In the genomic region with DNA sequence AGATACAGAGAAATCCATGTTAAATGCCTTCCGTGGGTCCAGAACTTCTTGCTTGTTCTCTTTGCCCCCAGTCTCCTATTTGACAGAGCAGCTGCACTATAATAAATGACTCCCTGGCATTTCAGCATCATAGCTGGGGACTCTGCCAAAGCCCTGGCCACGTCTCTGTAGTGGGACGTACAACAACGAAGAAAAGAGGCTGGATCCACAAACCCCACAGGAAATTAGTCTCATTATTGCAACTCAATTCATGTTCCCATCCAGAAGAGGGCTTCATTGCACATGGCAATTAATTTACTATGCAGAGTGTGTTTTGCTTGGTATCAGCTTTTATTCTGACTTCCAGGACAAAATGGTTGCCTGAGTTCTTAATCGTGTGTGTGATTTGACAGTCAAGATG, we compare ENCODE assay signal across 2 cellular contexts.
TF ChIP-seq lines count a peak whose summit lies in the region.

No MANE protein-coding gene starts in this region.

TF ChIP-seq in GM23338, 12 proteins besides CTCF, POLR2A, EP300 and RAD21 (continues in another document):
- TF ChIP-seq, protein P1, sequence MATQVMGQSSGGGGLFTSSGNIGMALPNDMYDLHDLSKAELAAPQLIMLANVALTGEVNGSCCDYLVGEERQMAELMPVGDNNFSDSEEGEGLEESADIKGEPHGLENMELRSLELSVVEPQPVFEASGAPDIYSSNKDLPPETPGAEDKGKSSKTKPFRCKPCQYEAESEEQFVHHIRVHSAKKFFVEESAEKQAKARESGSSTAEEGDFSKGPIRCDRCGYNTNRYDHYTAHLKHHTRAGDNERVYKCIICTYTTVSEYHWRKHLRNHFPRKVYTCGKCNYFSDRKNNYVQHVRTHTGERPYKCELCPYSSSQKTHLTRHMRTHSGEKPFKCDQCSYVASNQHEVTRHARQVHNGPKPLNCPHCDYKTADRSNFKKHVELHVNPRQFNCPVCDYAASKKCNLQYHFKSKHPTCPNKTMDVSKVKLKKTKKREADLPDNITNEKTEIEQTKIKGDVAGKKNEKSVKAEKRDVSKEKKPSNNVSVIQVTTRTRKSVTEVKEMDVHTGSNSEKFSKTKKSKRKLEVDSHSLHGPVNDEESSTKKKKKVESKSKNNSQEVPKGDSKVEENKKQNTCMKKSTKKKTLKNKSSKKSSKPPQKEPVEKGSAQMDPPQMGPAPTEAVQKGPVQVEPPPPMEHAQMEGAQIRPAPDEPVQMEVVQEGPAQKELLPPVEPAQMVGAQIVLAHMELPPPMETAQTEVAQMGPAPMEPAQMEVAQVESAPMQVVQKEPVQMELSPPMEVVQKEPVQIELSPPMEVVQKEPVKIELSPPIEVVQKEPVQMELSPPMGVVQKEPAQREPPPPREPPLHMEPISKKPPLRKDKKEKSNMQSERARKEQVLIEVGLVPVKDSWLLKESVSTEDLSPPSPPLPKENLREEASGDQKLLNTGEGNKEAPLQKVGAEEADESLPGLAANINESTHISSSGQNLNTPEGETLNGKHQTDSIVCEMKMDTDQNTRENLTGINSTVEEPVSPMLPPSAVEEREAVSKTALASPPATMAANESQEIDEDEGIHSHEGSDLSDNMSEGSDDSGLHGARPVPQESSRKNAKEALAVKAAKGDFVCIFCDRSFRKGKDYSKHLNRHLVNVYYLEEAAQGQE (IDR thresholded peaks at IDR 0.05; ENCODE audit: unreplicated experiment) = no peak
- TF ChIP-seq ZNF331 (CRISPR knock-in tag; IDR thresholded peaks at IDR 0.05; ENCODE audit: low read depth) = no peak
- TF ChIP-seq NANOG (IDR thresholded peaks at IDR 0.05; ENCODE audit: borderline replicate concordance) = no peak
- no peak for TF ChIP-seq EZH2phosphoT487 (IDR thresholded peaks at IDR 0.05; ENCODE audit: unreplicated experiment)
- TF ChIP-seq, protein P2, sequence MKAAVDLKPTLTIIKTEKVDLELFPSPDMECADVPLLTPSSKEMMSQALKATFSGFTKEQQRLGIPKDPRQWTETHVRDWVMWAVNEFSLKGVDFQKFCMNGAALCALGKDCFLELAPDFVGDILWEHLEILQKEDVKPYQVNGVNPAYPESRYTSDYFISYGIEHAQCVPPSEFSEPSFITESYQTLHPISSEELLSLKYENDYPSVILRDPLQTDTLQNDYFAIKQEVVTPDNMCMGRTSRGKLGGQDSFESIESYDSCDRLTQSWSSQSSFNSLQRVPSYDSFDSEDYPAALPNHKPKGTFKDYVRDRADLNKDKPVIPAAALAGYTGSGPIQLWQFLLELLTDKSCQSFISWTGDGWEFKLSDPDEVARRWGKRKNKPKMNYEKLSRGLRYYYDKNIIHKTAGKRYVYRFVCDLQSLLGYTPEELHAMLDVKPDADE (IDR thresholded peaks at IDR 0.05) = no peak
- no peak for TF ChIP-seq JUNB (IDR thresholded peaks at IDR 0.05; ENCODE audit: unreplicated experiment)
- TF ChIP-seq POLR2AphosphoS5 (IDR thresholded peaks at IDR 0.05; ENCODE audit: low read depth) = no peak
- no peak for TF ChIP-seq EZH2 (IDR thresholded peaks at IDR 0.05; ENCODE audit: low read depth, unreplicated experiment)
- TF ChIP-seq, protein P3, sequence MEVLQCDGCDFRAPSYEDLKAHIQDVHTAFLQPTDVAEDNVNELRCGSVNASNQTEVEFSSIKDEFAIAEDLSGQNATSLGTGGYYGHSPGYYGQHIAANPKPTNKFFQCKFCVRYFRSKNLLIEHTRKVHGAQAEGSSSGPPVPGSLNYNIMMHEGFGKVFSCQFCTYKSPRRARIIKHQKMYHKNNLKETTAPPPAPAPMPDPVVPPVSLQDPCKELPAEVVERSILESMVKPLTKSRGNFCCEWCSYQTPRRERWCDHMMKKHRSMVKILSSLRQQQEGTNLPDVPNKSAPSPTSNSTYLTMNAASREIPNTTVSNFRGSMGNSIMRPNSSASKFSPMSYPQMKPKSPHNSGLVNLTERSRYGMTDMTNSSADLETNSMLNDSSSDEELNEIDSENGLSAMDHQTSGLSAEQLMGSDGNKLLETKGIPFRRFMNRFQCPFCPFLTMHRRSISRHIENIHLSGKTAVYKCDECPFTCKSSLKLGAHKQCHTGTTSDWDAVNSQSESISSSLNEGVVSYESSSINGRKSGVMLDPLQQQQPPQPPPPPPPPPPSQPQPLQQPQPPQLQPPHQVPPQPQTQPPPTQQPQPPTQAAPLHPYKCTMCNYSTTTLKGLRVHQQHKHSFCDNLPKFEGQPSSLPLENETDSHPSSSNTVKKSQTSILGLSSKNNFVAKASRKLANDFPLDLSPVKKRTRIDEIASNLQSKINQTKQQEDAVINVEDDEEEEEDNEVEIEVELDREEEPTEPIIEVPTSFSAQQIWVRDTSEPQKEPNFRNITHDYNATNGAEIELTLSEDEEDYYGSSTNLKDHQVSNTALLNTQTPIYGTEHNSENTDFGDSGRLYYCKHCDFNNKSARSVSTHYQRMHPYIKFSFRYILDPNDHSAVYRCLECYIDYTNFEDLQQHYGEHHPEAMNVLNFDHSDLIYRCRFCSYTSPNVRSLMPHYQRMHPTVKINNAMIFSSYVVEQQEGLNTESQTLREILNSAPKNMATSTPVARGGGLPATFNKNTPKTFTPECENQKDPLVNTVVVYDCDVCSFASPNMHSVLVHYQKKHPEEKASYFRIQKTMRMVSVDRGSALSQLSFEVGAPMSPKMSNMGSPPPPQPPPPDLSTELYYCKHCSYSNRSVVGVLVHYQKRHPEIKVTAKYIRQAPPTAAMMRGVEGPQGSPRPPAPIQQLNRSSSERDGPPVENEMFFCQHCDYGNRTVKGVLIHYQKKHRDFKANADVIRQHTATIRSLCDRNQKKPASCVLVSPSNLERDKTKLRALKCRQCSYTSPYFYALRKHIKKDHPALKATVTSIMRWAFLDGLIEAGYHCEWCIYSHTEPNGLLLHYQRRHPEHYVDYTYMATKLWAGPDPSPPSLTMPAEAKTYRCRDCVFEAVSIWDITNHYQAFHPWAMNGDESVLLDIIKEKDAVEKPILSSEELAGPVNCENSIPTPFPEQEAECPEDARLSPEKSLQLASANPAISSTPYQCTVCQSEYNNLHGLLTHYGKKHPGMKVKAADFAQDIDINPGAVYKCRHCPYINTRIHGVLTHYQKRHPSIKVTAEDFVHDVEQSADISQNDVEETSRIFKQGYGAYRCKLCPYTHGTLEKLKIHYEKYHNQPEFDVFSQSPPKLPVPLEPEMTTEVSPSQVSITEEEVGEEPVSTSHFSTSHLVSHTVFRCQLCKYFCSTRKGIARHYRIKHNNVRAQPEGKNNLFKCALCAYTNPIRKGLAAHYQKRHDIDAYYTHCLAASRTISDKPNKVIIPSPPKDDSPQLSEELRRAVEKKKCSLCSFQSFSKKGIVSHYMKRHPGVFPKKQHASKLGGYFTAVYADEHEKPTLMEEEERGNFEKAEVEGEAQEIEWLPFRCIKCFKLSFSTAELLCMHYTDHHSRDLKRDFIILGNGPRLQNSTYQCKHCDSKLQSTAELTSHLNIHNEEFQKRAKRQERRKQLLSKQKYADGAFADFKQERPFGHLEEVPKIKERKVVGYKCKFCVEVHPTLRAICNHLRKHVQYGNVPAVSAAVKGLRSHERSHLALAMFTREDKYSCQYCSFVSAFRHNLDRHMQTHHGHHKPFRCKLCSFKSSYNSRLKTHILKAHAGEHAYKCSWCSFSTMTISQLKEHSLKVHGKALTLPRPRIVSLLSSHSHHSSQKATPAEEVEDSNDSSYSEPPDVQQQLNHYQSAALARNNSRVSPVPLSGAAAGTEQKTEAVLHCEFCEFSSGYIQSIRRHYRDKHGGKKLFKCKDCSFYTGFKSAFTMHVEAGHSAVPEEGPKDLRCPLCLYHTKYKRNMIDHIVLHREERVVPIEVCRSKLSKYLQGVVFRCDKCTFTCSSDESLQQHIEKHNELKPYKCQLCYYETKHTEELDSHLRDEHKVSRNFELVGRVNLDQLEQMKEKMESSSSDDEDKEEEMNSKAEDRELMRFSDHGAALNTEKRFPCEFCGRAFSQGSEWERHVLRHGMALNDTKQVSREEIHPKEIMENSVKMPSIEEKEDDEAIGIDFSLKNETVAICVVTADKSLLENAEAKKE (CRISPR knock-in tag; IDR thresholded peaks at IDR 0.05) = no peak
- no peak for TF ChIP-seq CREB1 (CRISPR knock-in tag; IDR thresholded peaks at IDR 0.05; ENCODE audit: low read depth)

TF ChIP-seq in WTC11, 78 proteins besides CTCF, POLR2A, EP300 and RAD21 (continued from another document):
- TF ChIP-seq, protein P4, sequence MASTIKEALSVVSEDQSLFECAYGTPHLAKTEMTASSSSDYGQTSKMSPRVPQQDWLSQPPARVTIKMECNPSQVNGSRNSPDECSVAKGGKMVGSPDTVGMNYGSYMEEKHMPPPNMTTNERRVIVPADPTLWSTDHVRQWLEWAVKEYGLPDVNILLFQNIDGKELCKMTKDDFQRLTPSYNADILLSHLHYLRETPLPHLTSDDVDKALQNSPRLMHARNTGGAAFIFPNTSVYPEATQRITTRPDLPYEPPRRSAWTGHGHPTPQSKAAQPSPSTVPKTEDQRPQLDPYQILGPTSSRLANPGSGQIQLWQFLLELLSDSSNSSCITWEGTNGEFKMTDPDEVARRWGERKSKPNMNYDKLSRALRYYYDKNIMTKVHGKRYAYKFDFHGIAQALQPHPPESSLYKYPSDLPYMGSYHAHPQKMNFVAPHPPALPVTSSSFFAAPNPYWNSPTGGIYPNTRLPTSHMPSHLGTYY (CRISPR knock-in tag; IDR thresholded peaks at IDR 0.05) = no peak
- TF ChIP-seq JAZF1 (CRISPR knock-in tag; IDR thresholded peaks at IDR 0.05) = no peak
- no peak for TF ChIP-seq ZNF232 (CRISPR knock-in tag; IDR thresholded peaks at IDR 0.05)
- no peak for TF ChIP-seq ETV6 (CRISPR knock-in tag; IDR thresholded peaks at IDR 0.05)
- TF ChIP-seq ATF1 (CRISPR knock-in tag; IDR thresholded peaks at IDR 0.05) = no peak
- TF ChIP-seq IRF2 (CRISPR knock-in tag; IDR thresholded peaks at IDR 0.05; ENCODE audit: borderline replicate concordance, low read depth) = no peak
- no peak for TF ChIP-seq FOXJ3 (CRISPR knock-in tag; IDR thresholded peaks at IDR 0.05; ENCODE audit: borderline replicate concordance)
- TF ChIP-seq, protein P5, sequence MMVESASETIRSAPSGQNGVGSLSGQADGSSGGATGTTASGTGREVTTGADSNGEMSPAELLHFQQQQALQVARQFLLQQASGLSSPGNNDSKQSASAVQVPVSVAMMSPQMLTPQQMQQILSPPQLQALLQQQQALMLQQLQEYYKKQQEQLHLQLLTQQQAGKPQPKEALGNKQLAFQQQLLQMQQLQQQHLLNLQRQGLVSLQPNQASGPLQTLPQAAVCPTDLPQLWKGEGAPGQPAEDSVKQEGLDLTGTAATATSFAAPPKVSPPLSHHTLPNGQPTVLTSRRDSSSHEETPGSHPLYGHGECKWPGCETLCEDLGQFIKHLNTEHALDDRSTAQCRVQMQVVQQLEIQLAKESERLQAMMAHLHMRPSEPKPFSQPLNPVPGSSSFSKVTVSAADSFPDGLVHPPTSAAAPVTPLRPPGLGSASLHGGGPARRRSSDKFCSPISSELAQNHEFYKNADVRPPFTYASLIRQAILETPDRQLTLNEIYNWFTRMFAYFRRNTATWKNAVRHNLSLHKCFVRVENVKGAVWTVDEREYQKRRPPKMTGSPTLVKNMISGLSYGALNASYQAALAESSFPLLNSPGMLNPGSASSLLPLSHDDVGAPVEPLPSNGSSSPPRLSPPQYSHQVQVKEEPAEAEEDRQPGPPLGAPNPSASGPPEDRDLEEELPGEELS (CRISPR knock-in tag; IDR thresholded peaks at IDR 0.05) = no peak
